ENCODE assay signal across 1 cellular context in genomic region chr14:105203701-105204100, GRCh38.
TF ChIP-seq lines count a peak whose summit lies in the region.

No MANE protein-coding gene starts in this region.

TF ChIP-seq in SK-N-SH, 30 proteins besides CTCF, POLR2A, EP300 and RAD21 (continued from another document):
- TF ChIP-seq PBX3 (IDR thresholded peaks at IDR 0.05) (no peak), RXRA (IDR thresholded peaks at IDR 0.05; ENCODE audit: borderline replicate concordance, low read depth) (no peak)
TF ChIP-seq in SK-N-SH: peak in this region for 0.
